ENCODE assay signal across 1 cellular context in the genomic region with DNA sequence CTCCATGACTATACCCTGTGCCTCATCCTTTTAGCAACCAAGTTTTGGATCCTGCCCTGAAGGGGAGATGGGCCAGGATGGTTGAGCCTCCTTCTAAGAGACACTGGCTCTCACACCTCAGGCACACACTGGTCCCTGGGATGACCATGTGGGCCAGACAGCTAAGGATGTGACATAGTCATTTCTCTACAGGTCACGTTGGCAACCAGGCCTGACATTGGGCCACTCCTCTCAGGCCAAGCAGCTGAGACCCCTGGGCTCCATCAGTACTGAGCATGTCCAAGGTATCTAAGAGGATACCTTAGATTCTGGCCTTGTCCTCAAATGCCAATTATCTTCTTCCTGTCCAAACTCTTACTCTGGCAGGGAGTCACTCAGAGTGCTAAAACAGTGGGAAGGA.
TF ChIP-seq lines count a peak whose summit lies in the region.

No MANE protein-coding gene starts in this region.

TF ChIP-seq in H1, 55 proteins besides CTCF, POLR2A, EP300 and RAD21:
- no peak for TF ChIP-seq TAF7 (optimal IDR thresholded peaks at IDR 0.05; ENCODE audit: borderline replicate concordance, low read depth, low read length)
- no peak for TF ChIP-seq SP1 (IDR thresholded peaks at IDR 0.05; ENCODE audit: low read depth, low read length)
- no peak for TF ChIP-seq CREB1 (IDR thresholded peaks at IDR 0.05)
- TF ChIP-seq KDM1A (IDR thresholded peaks at IDR 0.05; ENCODE audit: borderline replicate concordance, low read length) = no peak
- TF ChIP-seq BACH1 (IDR thresholded peaks at IDR 0.05; ENCODE audit: low read length) = no peak
- no peak for TF ChIP-seq JUN (IDR thresholded peaks at IDR 0.05; ENCODE audit: low read depth, low read length)
- no peak for TF ChIP-seq BCL11A (IDR thresholded peaks at IDR 0.05; ENCODE audit: low read depth in 2 of 2, low read length in 2 of 2)
- TF ChIP-seq, protein P1, sequence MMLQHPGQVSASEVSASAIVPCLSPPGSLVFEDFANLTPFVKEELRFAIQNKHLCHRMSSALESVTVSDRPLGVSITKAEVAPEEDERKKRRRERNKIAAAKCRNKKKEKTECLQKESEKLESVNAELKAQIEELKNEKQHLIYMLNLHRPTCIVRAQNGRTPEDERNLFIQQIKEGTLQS (IDR thresholded peaks at IDR 0.05; ENCODE audit: insufficient read depth, low read depth, low read length) = no peak
- TF ChIP-seq EGR1 (IDR thresholded peaks at IDR 0.05; ENCODE audit: borderline replicate concordance, low read depth, low read length) = no peak
- no peak for TF ChIP-seq CBX5 (IDR thresholded peaks at IDR 0.05; ENCODE audit: low read depth, low read length)
- no peak for TF ChIP-seq NRF1 (IDR thresholded peaks at IDR 0.05; ENCODE audit: low read depth, low read length)
- no peak for TF ChIP-seq NANOG (IDR thresholded peaks at IDR 0.05; ENCODE audit: insufficient read depth, low read depth, low read length, poor library complexity, severe bottlenecking)
- no peak for TF ChIP-seq SIRT6 (IDR thresholded peaks at IDR 0.05; ENCODE audit: low read length)
TF ChIP-seq in H1: peak in this region for 0.
